ENCODE assay signal across 8 cellular contexts in the genomic region with DNA sequence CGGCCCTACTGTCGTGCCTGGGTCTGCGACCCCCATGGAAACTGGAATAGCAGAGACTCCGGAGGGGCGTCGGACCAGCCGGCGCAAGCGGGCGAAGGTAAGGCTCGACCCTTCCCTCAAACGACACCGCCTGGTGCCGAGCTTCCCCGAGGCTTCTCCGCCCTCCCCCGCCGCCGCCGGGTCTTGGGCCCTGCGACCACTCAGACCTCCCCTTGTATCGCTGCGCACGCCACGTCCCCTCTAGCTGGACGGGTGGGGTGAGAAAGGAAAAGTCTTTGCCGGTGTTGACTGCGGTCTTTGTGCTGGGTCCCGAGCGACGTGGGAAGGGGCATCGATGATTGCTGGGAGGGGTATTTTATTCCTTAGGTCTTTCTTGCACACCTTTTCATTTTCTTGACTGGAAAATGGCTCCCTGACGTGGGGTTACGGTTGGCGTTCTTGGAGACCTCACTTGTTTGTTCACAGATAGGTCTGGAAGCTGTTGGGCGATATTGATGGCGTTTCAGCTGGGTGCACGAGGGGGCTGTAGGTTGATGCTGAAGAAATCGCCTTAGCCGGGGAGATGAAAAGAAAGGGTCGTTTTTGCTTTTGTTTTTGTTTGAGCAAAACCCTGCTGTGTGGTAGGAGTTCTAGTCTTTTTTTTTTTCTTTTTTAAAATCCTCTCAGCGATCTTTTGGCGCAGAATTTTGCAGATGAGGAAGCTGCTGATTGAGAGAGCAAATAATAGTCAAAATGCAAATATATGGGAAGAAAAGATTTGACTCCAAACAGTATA.
DNase-seq lines count a peak whose midpoint lies in the region; ATAC-seq lines count a peak whose summit lies in the region.

No MANE protein-coding gene starts in this region.

- peak; percentile 27 for DNase-seq in SIG-M5 treated with dmso at 0.1 percent for 504 hours (lab: John Stamatoyannopoulos, UW; ENCODE audit: unreplicated experiment)
- no peak for DNase-seq in SIG-M5 (lab: John Stamatoyannopoulos, UW)
- peak; percentile 70 for DNase-seq in NCI-H69 (lab: John Stamatoyannopoulos, UW)
- peak in 3 of 4 experiments; percentile 15 to 24 (median 20) for DNase-seq in activated naive CD4-positive, alpha-beta T cell (lab: John Stamatoyannopoulos, UW)
- peak; percentile 42 for DNase-seq in germinal center (ENCODE audit: low spot score)
- peak in 35 of 56 donors; percentile 4 to 56 (median 25) for DNase-seq in nucleus accumbens (lab: John Stamatoyannopoulos, UW)
- DNase-seq in NCI-H774 (lab: John Stamatoyannopoulos, UW) = no peak

- ATAC-seq in HG02938 (IDR thresholded peaks at IDR 0.05; ENCODE audit: unreplicated experiment) = peak; percentile 21

Comparison
In these comparisons a context has a peak if more than half of its experiments do, and no peak if none do; other contexts are left out.
1. DNase-seq: peak in SIG-M5 treated with dmso at 0.1 percent for 504 hours (single experiment), NCI-H69 (single experiment), activated naive CD4-positive, alpha-beta T cell (3 of 4), germinal center (single experiment) and nucleus accumbens (35 of 56); none in SIG-M5 (single experiment) and NCI-H774 (single experiment).